8 cellular contexts compared by ENCODE assay signal in the genomic region with DNA sequence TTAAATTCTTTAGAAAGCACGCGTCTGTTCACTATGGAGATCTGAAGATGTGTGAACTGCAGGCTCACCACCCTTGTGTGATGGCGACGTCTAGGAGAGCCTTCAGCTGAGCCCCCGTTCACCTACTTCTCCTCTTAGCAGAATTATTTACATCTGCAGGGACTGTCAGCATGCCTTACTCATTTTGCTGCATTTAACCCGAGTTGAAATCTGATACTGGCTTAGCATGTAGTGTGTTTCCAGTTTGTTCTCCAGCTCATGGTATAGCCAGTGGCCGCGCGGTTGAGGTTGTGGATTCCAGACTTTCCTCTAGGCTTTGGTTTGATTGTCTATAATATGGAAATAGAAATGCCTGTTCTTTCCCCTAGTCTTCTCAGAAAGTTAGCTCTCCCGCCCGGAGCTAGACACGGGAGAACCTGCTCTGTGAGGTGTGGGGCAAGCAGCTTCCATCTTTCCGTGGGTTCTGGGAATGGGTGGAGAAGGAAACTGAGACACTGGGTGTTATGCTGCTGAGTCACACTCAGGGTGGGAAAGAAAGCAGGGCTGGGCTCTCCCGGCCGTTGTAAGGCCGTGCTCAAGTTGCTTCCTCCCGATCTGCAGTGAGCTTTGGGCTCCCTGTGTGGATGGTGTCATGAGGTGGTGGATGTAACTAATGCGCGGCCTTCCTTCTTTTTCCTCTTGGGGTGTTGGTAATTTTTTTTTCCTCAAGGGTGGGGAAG.
DNase-seq lines count a peak whose midpoint lies in the region; ATAC-seq, FAIRE-seq and TF ChIP-seq lines count a peak whose summit lies in the region.

No MANE protein-coding gene starts in this region.

- no peaks in the 10 kb centered on the region for H3K36me3 ChIP-seq in breast epithelium
- no peaks in the 10 kb centered on the region for H3K36me3 ChIP-seq in kidney (ENCODE audit: control insufficient read depth in 1 of 2, insufficient read depth in 2 of 2, low read length in 2 of 2)
- no peaks in the 10 kb centered on the region for H3K36me3 ChIP-seq in gastrocnemius medialis

- TF ChIP-seq POLR2A in breast epithelium (IDR thresholded peaks at IDR 0.05) = no peak
- no peak for TF ChIP-seq POLR2A in gastrocnemius medialis (IDR thresholded peaks at IDR 0.05)

- no peak for ATAC-seq in gastrocnemius medialis

- in situ Hi-C loops in gastrocnemius medialis (cut with MboI; ENCODE audit: low sequenced_read_pairs in 4 of 4) = no loop called here

- H3K4me1 ChIP-seq in breast epithelium (peaks cover 19 to 25% of the 10 kb centered on the region in 2 donors), kidney (ENCODE audit: control insufficient read depth in 1 of 2, insufficient read depth in 1 of 2, low read depth in 1 of 2, low read length in 2 of 2) (peaks cover 67 to 71% of the 10 kb centered on the region in 2 donors), gastrocnemius medialis (peaks cover 3 to 5% of the 10 kb centered on the region in 2 donors)

- H3K9me3 ChIP-seq in breast epithelium = no peaks in the 10 kb centered on the region
- H3K9me3 ChIP-seq in kidney (ENCODE audit: control insufficient read depth in 1 of 2, low read length in 2 of 2) = no peaks in the 10 kb centered on the region
- H3K9me3 ChIP-seq in gastrocnemius medialis = no peaks in the 10 kb centered on the region

- 0 out of 2 replicates have a peak overlapping the region, but pooled peaks have one; percentile 3 for H3K4me3 ChIP-seq in HFF-Myc (replicated peaks; ENCODE audit: low read depth, low read length)
- peak overlapping the region in 1 of 3 donors; percentile 22 for H3K4me3 ChIP-seq in breast epithelium
- no peak overlapping the region for H3K4me3 ChIP-seq in kidney (ENCODE audit: low read length in 2 of 2)
- no peak overlapping the region for H3K4me3 ChIP-seq in gastrocnemius medialis

- H3K27me3 ChIP-seq in breast epithelium = no peaks in the 10 kb centered on the region
- no peaks in the 10 kb centered on the region for H3K27me3 ChIP-seq in gastrocnemius medialis

- DNase-seq in HFF-Myc (ENCODE audit: extremely low read depth, low read depth) (no peak), breast epithelium (ENCODE audit: low spot score in 2 of 2) (no peak), kidney (peak; percentile 77), stromal cell of bone marrow (ENCODE audit: low read depth) (peak; percentile 75), AML-193 (lab: John Stamatoyannopoulos, UW) (no peak), activated gamma-delta T cell treated with Interleukin-2 at 50 U/mL for 16 hours (no peak), gastrocnemius medialis (no peak)
- DNase-seq in effector CD8-positive, alpha-beta T cell (lab: John Stamatoyannopoulos, UW) = no peak

- peak overlapping the region in 1 of 2 donors; percentile 22 for H3K9ac ChIP-seq in kidney (ENCODE audit: low read length in 2 of 2)

- intact Hi-C loops in breast epithelium (cut with DNase I; ENCODE audit: low total_unique reads) (loop anchor here (2.0 kb wide), 1 partner anchor 54 kb away; no protein-coding TSS in a partner anchor), kidney (cut with DNase I) (no loop called here), gastrocnemius medialis (cut with DNase I; ENCODE audit: low total_unique reads) (no loop called here)

- TF ChIP-seq CTCF in HFF-Myc (IDR thresholded peaks at IDR 0.05; ENCODE audit: low read depth, low read length, missing control alignments) (no peak), breast epithelium (IDR thresholded peaks at IDR 0.05) (no peak), kidney (IDR thresholded peaks at IDR 0.05; ENCODE audit: borderline replicate concordance, extremely low read depth, insufficient read depth) (no peak), gastrocnemius medialis (IDR thresholded peaks at IDR 0.05 in 4 of 5, conservative IDR thresholded peaks at IDR 0.05 in 1 of 5) (no peak)

- no peak for FAIRE-seq in kidney (lab: Jason Lieb, UNC)

- H3K27ac ChIP-seq in breast epithelium (peak overlapping the region; percentile 96 to 97), kidney (ENCODE audit: low read depth in 2 of 2, low read length in 2 of 2) (peak overlapping the region; percentile 47 to 62), gastrocnemius medialis (no peak overlapping the region)

Comparison
In these comparisons a context has a peak if more than half of its experiments do, and no peak if none do; other contexts are left out.
1. DNase-seq: peak in kidney (single experiment) and stromal cell of bone marrow (single experiment); none in HFF-Myc (single experiment), breast epithelium (0 of 2), AML-193 (0 of 2), activated gamma-delta T cell treated with Interleukin-2 at 50 U/mL for 16 hours (single experiment), effector CD8-positive, alpha-beta T cell (single experiment) and gastrocnemius medialis (0 of 2).
2. H3K27ac ChIP-seq: peak in breast epithelium (2 of 2) and kidney (2 of 2); none in gastrocnemius medialis (0 of 4).